In genomic region chr12:105279460-105280056, GRCh38 we compare ENCODE assay signal across 8 cellular contexts. TPM values are rescaled to one million over a fixed set of nuclear protein-coding genes. Genes with fewer than 3 reads are reported as not detected.
A peak's percentile ranks its signal among the peaks of the same experiment; 100 is the strongest.
DNase-seq lines count a peak whose midpoint lies in the region; ATAC-seq and TF ChIP-seq lines count a peak whose summit lies in the region.

No MANE protein-coding gene starts in this region.

- no peaks in the 10 kb centered on the region for H3K27me3 ChIP-seq in gastrocnemius medialis

- no peaks in the 10 kb centered on the region for H3K9me3 ChIP-seq in gastrocnemius medialis

- no peak overlapping the region for H3K4me3 Mint-ChIP-seq in activated T-cell treated with anti-CD3 and anti-CD28 coated beads, Interleukin-2, amount 50 U/mL, for 24 hours

- H3K4me1 Mint-ChIP-seq in activated T-cell treated with anti-CD3 and anti-CD28 coated beads, Interleukin-2, amount 50 U/mL, for 24 hours (ENCODE audit: low read depth) = no peaks in the 10 kb centered on the region

- no peaks in the 10 kb centered on the region for H3K36me3 ChIP-seq in gastrocnemius medialis

- H3K36me3 Mint-ChIP-seq in activated T-cell treated with anti-CD3 and anti-CD28 coated beads, Interleukin-2, amount 50 U/mL, for 24 hours (ENCODE audit: low read depth) = no peaks in the 10 kb centered on the region

- no peak overlapping the region for H3K27ac ChIP-seq in gastrocnemius medialis

- H3K9me3 Mint-ChIP-seq in activated T-cell treated with anti-CD3 and anti-CD28 coated beads, Interleukin-2, amount 50 U/mL, for 24 hours = no peaks in the 10 kb centered on the region

- no peaks in the 10 kb centered on the region for H3K4me1 ChIP-seq in gastrocnemius medialis

- TF ChIP-seq POLR2A in gastrocnemius medialis (IDR thresholded peaks at IDR 0.05) = no peak

- in situ Hi-C loops in gastrocnemius medialis (cut with MboI; ENCODE audit: low sequenced_read_pairs in 4 of 4) = loop anchor here in 3 of 4 donors (5.0 to 10.0 kb wide), 2 partner anchors 103 to 105 kb away; no protein-coding TSS in a partner anchor

- no peak overlapping the region for H3K4me3 ChIP-seq in gastrocnemius medialis

- DNase-seq in DMS 273 (lab: John Stamatoyannopoulos, UW; ENCODE audit: unreplicated experiment) = peak; percentile 7
- no peak for DNase-seq in DMS 273 treated with DMSO at 0.1 percent for 48 hours (lab: John Stamatoyannopoulos, UW)
- peak; percentile 11 for DNase-seq in NCI-H1417 treated with DMSO at 0.1 percent for 48 hours (lab: John Stamatoyannopoulos, UW)
- peak; percentile 35 for DNase-seq in activated T-cell treated with anti-CD3 and anti-CD28 coated beads, Interleukin-2, amount 50 U/mL, for 24 hours
- DNase-seq in globus pallidus (ENCODE audit: low spot score) = peak; percentile 20
- peak in 1 of 2 donors; percentile 12 for DNase-seq in gastrocnemius medialis
- DNase-seq in GM19238 (ENCODE audit: insufficient read length, low spot score) = no peak

- ATAC-seq in gastrocnemius medialis (peak; percentile 51 to 55), HG03196 (IDR thresholded peaks at IDR 0.05; ENCODE audit: unreplicated experiment) (no peak)

- peak; percentile 36 to 67 (median 61) for TF ChIP-seq CTCF in gastrocnemius medialis (IDR thresholded peaks at IDR 0.05 in 4 of 5, conservative IDR thresholded peaks at IDR 0.05 in 1 of 5)

- no peak overlapping the region for H3K27ac Mint-ChIP-seq in activated T-cell treated with anti-CD3 and anti-CD28 coated beads, Interleukin-2, amount 50 U/mL, for 24 hours

- intact Hi-C loops in gastrocnemius medialis (cut with DNase I; ENCODE audit: low total_unique reads) = loop anchor here (1.0 to 5.0 kb wide), 2 partner anchors 43 to 104 kb away; no protein-coding TSS in a partner anchor

- peaks cover 9% of the 10 kb centered on the region for H3K27me3 Mint-ChIP-seq in activated T-cell treated with anti-CD3 and anti-CD28 coated beads, Interleukin-2, amount 50 U/mL, for 24 hours

RNA-seq across cellular contexts. Expression of gene APPL2, which starts 43.6 kb away (rescaled TPM):
- total RNA-seq in gastrocnemius medialis = 10 to 100 TPM; 12.8 to 24.3 (median 19.8) TPM

RNA-seq across cellular contexts. Expression of gene C12orf75, which starts 50.9 kb away (rescaled TPM):
- total RNA-seq in gastrocnemius medialis = 10 to 100 TPM in 3 of 4 donors, 1 to 10 TPM in 1; 4.3 to 73.0 (median 17.3) TPM

Comparison
In these comparisons a context has a peak if more than half of its experiments do, and no peak if none do; other contexts are left out.
1. DNase-seq: peak in DMS 273 (single experiment), NCI-H1417 treated with DMSO at 0.1 percent for 48 hours (single experiment), activated T-cell treated with anti-CD3 and anti-CD28 coated beads, Interleukin-2, amount 50 U/mL, for 24 hours (single experiment) and globus pallidus (single experiment); none in DMS 273 treated with DMSO at 0.1 percent for 48 hours (single experiment) and GM19238 (single experiment).